28 cellular contexts compared by ENCODE assay signal in the genomic region with DNA sequence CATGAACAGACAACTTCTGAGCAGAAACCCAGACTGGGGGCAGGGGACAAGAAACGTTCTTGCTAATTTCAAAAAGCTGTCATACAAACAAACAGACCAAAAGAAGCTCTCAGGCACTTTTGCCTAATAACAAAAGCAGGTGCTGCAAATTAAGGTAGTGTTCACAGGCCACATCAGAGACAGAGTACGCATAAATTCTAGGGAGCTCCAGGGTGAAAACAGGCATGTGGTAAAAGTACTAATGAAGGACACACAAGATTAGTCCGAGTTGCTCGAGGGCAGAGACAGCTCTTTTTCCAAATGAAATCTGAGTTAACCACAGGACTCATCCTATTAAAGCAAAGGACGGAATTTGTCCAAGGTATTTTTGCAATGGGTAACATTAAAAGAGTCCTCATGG.
DNase-seq lines count a peak whose midpoint lies in the region; ATAC-seq and TF ChIP-seq lines count a peak whose summit lies in the region.
"Had no signal": no experiment of that assay in that cellular context is flagged by ENCODE, and none has a peak within 500 bp of the region (broad histone marks: within the 10 kb centered on the region; RNA-seq: fewer than 3 reads in every experiment).

No MANE protein-coding gene starts in this region.

- H3K9me3 Mint-ChIP-seq in GM23338, result no peaks in the 10 kb centered on the region
- peaks cover 0 to 7% (median 2%) of the 10 kb centered on the region in 5 experiments for H3K9me3 Mint-ChIP-seq in brain
- H3K9me3 Mint-ChIP-seq in nephron, result no peaks in the 10 kb centered on the region
- H3K9me3 Mint-ChIP-seq: activated CD4-positive, alpha-beta T cell treated with anti-CD3 and anti-CD28 coated beads, Interleukin-2, amount 10 ng/mL, durations not matched to agents 24 days and 14 days; activated T-cell treated with anti-CD3 and anti-CD28 coated beads, Interleukin-2, amount 50 U/mL, for 24 hours had no signal

- TF ChIP-seq POLR2A in uterus (IDR thresholded peaks at IDR 0.05), result no peak

- H3K4me2 ChIP-seq in GM23338, result peak overlapping the region; percentile 9; the same call in 1 of the 2 replicates

- no peaks in the 10 kb centered on the region for H3K9me2 ChIP-seq in GM23338 (ENCODE audit: insufficient read depth)

- no peaks in the 10 kb centered on the region for H3K27me3 ChIP-seq in GM23338 (ENCODE audit: insufficient read depth)
- no peaks in the 10 kb centered on the region for H3K27me3 ChIP-seq in uterus
- H3K27me3 ChIP-seq in right atrium auricular region, result no peaks in the 10 kb centered on the region
- H3K27me3 ChIP-seq: breast epithelium, SJCRH30, tibial nerve had no signal

- peaks cover 49% of the 10 kb centered on the region for H3K4me1 Mint-ChIP-seq in GM23338
- peaks cover 90% of the 10 kb centered on the region for H3K4me1 Mint-ChIP-seq in brain
- peaks cover 60% of the 10 kb centered on the region for H3K4me1 Mint-ChIP-seq in nephron
- H3K4me1 Mint-ChIP-seq: activated CD4-positive, alpha-beta T cell treated with anti-CD3 and anti-CD28 coated beads, Interleukin-2, amount 10 ng/mL, durations not matched to agents 24 days and 14 days; CD8-positive, alpha-beta memory T cell; memory B cell had no signal

- H3F3A ChIP-seq in GM23338 (replicated peaks; ENCODE audit: low read depth), result no peaks in the 10 kb centered on the region

- ATAC-seq in GM23338, result no peak
- no peak for ATAC-seq in GM19397 (IDR thresholded peaks at IDR 0.05; ENCODE audit: unreplicated experiment)
- ATAC-seq: GM12878, left lobe of liver, psoas muscle had no signal

- peaks cover 38% of the 10 kb centered on the region for H3K4me1 ChIP-seq in GM23338 (ENCODE audit: insufficient read depth)
- no peaks in the 10 kb centered on the region for H3K4me1 ChIP-seq in uterus
- H3K4me1 ChIP-seq in right atrium auricular region, result peaks cover 0 to 27% of the 10 kb centered on the region in 2 donors
- H3K4me1 ChIP-seq: breast epithelium, psoas muscle had no signal

- H3K79me2 ChIP-seq in GM23338 (replicated peaks; ENCODE audit: insufficient read depth), result no peaks in the 10 kb centered on the region

- H3K27ac ChIP-seq in GM23338 (ENCODE audit: low read depth) (no peak overlapping the region), uterus (no peak overlapping the region), right atrium auricular region (no peak overlapping the region)
- H3K27ac ChIP-seq: breast epithelium, psoas muscle, SJCRH30, tibial nerve, WERI-Rb-1 had no signal

- H3K36me3 ChIP-seq in GM23338 (ENCODE audit: insufficient read depth) (no peaks in the 10 kb centered on the region), uterus (no peaks in the 10 kb centered on the region), right atrium auricular region (no peaks in the 10 kb centered on the region)
- H3K36me3 ChIP-seq: breast epithelium, SJCRH30, tibial nerve, WERI-Rb-1 had no signal

- H3K36me3 Mint-ChIP-seq in GM23338 (ENCODE audit: low read depth) (no peaks in the 10 kb centered on the region), brain (peaks cover 4% of the 10 kb centered on the region), nephron (ENCODE audit: low read depth) (no peaks in the 10 kb centered on the region)
- H3K36me3 Mint-ChIP-seq: activated naive CD8-positive, alpha-beta T cell; CD8-positive, alpha-beta memory T cell; memory B cell had no signal

- TF ChIP-seq CTCF in GM23338 (conservative IDR thresholded peaks at IDR 0.05; ENCODE audit: low read depth in 2 of 2), result no peak
- no peak for TF ChIP-seq CTCF in brain (conservative IDR thresholded peaks at IDR 0.05)
- TF ChIP-seq CTCF in nephron (IDR thresholded peaks at IDR 0.05; ENCODE audit: unreplicated experiment in 3 of 3), result no peak
- TF ChIP-seq CTCF in uterus (IDR thresholded peaks at IDR 0.05), result no peak
- no peak for TF ChIP-seq CTCF in right atrium auricular region (IDR thresholded peaks at IDR 0.05)

- H3K4me3 ChIP-seq in GM23338 (no peak overlapping the region), uterus (no peak overlapping the region), right atrium auricular region (no peak overlapping the region)
- H3K4me3 ChIP-seq: breast epithelium, GM12878, psoas muscle, SJCRH30, tibial nerve had no signal

- H3K4me3 Mint-ChIP-seq in GM23338 (no peak overlapping the region), brain (peak overlapping the region in 3 of 5 experiments; percentile 1 to 45 (median 40)), nephron (no peak overlapping the region)
- H3K4me3 Mint-ChIP-seq: activated CD4-positive, alpha-beta T cell treated with anti-CD3 and anti-CD28 coated beads, Interleukin-2, amount 10 ng/mL, durations not matched to agents 24 days and 14 days; activated naive CD8-positive, alpha-beta T cell; activated T-cell treated with anti-CD3 and anti-CD28 coated beads, Interleukin-2, amount 50 U/mL, for 24 hours; CD8-positive, alpha-beta memory T cell; memory B cell had no signal

- no peak for DNase-seq in GM23338 (ENCODE audit: low spot score)
- DNase-seq in NCI-H146 (lab: John Stamatoyannopoulos, UW), result peak; percentile 47
- DNase-seq in uterus, result no peak
- no peak for DNase-seq in right atrium auricular region (ENCODE audit: low spot score)
- no peak for DNase-seq in AG20443 (ENCODE audit: low spot score)
- DNase-seq: activated CD4-positive, alpha-beta T cell treated with anti-CD3 and anti-CD28 coated beads, Interleukin-2, amount 10 ng/mL, durations not matched to agents 24 days and 14 days; activated effector memory CD4-positive, alpha-beta T cell treated with anti-CD3 and anti-CD28 coated beads, Interleukin-2, amount 50 U/mL, for 16 hours; activated T-cell treated with anti-CD3 and anti-CD28 coated beads, Interleukin-2, amount 50 U/mL, for 24 hours; CD8-positive, alpha-beta memory T cell; HCEC 1CT; Karpas-422; NCI-H1694; NCI-H774; psoas muscle; RPMI8226; stimulated activated CD4-positive, alpha-beta T cell treated with anti-CD3 and anti-CD28 coated beads, Interleukin-4, amount 100 ng/mL, for 4 hours; T1000; WERI-Rb-1 had no signal

- H3K27ac Mint-ChIP-seq in GM23338, result no peak overlapping the region
- peak overlapping the region in 4 of 5 experiments; percentile 36 to 61 (median 54) for H3K27ac Mint-ChIP-seq in brain
- H3K27ac Mint-ChIP-seq in nephron, result peak overlapping the region in 2 of 3 experiments; percentile 16 to 54
- H3K27ac Mint-ChIP-seq: activated CD4-positive, alpha-beta T cell treated with anti-CD3 and anti-CD28 coated beads, Interleukin-2, amount 10 ng/mL, durations not matched to agents 24 days and 14 days; activated naive CD8-positive, alpha-beta T cell; activated T-cell treated with anti-CD3 and anti-CD28 coated beads, Interleukin-2, amount 50 U/mL, for 24 hours; CD8-positive, alpha-beta memory T cell; memory B cell had no signal

- H3K27me3 Mint-ChIP-seq in GM23338 (ENCODE audit: insufficient read depth, low read depth, poor library complexity) (peaks cover 4% of the 10 kb centered on the region), brain (no peaks in the 10 kb centered on the region), nephron (ENCODE audit: low read depth) (no peaks in the 10 kb centered on the region)
- H3K27me3 Mint-ChIP-seq: memory B cell had no signal

- H3K9me3 ChIP-seq in uterus (no peaks in the 10 kb centered on the region), right atrium auricular region (no peaks in the 10 kb centered on the region)
- H3K9me3 ChIP-seq: breast epithelium, psoas muscle, SJCRH30, tibial nerve had no signal

- H4K20me1 ChIP-seq in GM23338 (replicated peaks; ENCODE audit: insufficient read depth), result no peaks in the 10 kb centered on the region

- no peak overlapping the region for H2AFZ ChIP-seq in GM23338

- intact Hi-C loops in uterus (cut with DNase I; ENCODE audit: low total_unique reads), result no loop called here

TF ChIP-seq in GM23338, 12 proteins besides CTCF, POLR2A, EP300 and RAD21:
- TF ChIP-seq CREB1 (CRISPR knock-in tag; IDR thresholded peaks at IDR 0.05; ENCODE audit: low read depth) (no peak), EZH2 (IDR thresholded peaks at IDR 0.05; ENCODE audit: low read depth, unreplicated experiment) (no peak), EZH2phosphoT487 (IDR thresholded peaks at IDR 0.05; ENCODE audit: unreplicated experiment) (no peak)
- TF ChIP-seq, protein P1, sequence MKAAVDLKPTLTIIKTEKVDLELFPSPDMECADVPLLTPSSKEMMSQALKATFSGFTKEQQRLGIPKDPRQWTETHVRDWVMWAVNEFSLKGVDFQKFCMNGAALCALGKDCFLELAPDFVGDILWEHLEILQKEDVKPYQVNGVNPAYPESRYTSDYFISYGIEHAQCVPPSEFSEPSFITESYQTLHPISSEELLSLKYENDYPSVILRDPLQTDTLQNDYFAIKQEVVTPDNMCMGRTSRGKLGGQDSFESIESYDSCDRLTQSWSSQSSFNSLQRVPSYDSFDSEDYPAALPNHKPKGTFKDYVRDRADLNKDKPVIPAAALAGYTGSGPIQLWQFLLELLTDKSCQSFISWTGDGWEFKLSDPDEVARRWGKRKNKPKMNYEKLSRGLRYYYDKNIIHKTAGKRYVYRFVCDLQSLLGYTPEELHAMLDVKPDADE (IDR thresholded peaks at IDR 0.05), result no peak
- TF ChIP-seq, protein P2, sequence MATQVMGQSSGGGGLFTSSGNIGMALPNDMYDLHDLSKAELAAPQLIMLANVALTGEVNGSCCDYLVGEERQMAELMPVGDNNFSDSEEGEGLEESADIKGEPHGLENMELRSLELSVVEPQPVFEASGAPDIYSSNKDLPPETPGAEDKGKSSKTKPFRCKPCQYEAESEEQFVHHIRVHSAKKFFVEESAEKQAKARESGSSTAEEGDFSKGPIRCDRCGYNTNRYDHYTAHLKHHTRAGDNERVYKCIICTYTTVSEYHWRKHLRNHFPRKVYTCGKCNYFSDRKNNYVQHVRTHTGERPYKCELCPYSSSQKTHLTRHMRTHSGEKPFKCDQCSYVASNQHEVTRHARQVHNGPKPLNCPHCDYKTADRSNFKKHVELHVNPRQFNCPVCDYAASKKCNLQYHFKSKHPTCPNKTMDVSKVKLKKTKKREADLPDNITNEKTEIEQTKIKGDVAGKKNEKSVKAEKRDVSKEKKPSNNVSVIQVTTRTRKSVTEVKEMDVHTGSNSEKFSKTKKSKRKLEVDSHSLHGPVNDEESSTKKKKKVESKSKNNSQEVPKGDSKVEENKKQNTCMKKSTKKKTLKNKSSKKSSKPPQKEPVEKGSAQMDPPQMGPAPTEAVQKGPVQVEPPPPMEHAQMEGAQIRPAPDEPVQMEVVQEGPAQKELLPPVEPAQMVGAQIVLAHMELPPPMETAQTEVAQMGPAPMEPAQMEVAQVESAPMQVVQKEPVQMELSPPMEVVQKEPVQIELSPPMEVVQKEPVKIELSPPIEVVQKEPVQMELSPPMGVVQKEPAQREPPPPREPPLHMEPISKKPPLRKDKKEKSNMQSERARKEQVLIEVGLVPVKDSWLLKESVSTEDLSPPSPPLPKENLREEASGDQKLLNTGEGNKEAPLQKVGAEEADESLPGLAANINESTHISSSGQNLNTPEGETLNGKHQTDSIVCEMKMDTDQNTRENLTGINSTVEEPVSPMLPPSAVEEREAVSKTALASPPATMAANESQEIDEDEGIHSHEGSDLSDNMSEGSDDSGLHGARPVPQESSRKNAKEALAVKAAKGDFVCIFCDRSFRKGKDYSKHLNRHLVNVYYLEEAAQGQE (IDR thresholded peaks at IDR 0.05; ENCODE audit: unreplicated experiment), result no peak
TF ChIP-seq in GM23338: peak in this region for 0.

Comparison
In these comparisons a context has a peak if more than half of its experiments do, and no peak if none do; other contexts are left out.
1. H3K4me3 Mint-ChIP-seq: peak in brain (3 of 5); none in GM23338 (single experiment) and nephron (0 of 3).